In genomic region chr16:48405907-48406306, GRCh38 we compare ENCODE assay signal across 15 cellular contexts.
"Had no signal": no experiment of that assay in that cellular context is flagged by ENCODE, and none has a peak within 500 bp of the region (broad histone marks: within the 10 kb centered on the region; RNA-seq: fewer than 3 reads in every experiment).

No MANE protein-coding gene starts in this region.

- H3K9ac ChIP-seq: neural progenitor cell had no signal

- DNase-seq: activated naive CD4-positive, alpha-beta T cell treated with anti-CD3 and anti-CD28 coated beads for 36 hours; dorsolateral prefrontal cortex; heart right ventricle; ovary; stimulated activated CD4-positive, alpha-beta T cell treated with anti-CD3 and anti-CD28 coated beads, Interleukin-12 subunit alpha, Interleukin-12 subunit beta, amount 100 ng/mL, for 4 hours; stimulated activated CD4-positive, alpha-beta T cell treated with anti-CD3 and anti-CD28 coated beads, Interleukin-2, amount 100 ng/mL, for 24 hours; T-helper 1 cell; T1000; thyroid gland had no signal

- H3K4me3 ChIP-seq: dorsolateral prefrontal cortex, gastroesophageal sphincter, heart right ventricle, neural progenitor cell, ovary, thyroid gland, vagina had no signal

- H3K4me1 Mint-ChIP-seq: neural progenitor cell had no signal

- H3K9me3 Mint-ChIP-seq: activated naive CD4-positive, alpha-beta T cell treated with anti-CD3 and anti-CD28 coated beads for 36 hours; neural progenitor cell had no signal

- H3K27ac Mint-ChIP-seq: activated naive CD4-positive, alpha-beta T cell treated with anti-CD3 and anti-CD28 coated beads for 36 hours; neural progenitor cell had no signal

- H3K27me3 ChIP-seq: dorsolateral prefrontal cortex, gastroesophageal sphincter, heart right ventricle, neural progenitor cell, ovary, thyroid gland, vagina had no signal

- H3K27ac ChIP-seq: dorsolateral prefrontal cortex, gastroesophageal sphincter, heart right ventricle, neural progenitor cell, ovary, thyroid gland, vagina had no signal

- ATAC-seq: activated CD4-positive, CD25-positive, alpha-beta regulatory T cell treated with anti-CD3 and anti-CD28 coated beads, Interleukin-2, amount 50 U/mL, for 24 hours; gastroesophageal sphincter; heart right ventricle had no signal

- H3K4me3 Mint-ChIP-seq: activated naive CD4-positive, alpha-beta T cell treated with anti-CD3 and anti-CD28 coated beads for 36 hours; neural progenitor cell had no signal

- H3K4me1 ChIP-seq: gastroesophageal sphincter, vagina had no signal

- H3K36me3 Mint-ChIP-seq: neural progenitor cell had no signal

- H3K9me3 ChIP-seq: gastroesophageal sphincter, heart right ventricle, ovary, thyroid gland, vagina had no signal

- FAIRE-seq: astrocyte, islet of Langerhans had no signal

- H3K36me3 ChIP-seq: gastroesophageal sphincter, heart right ventricle, neural progenitor cell, ovary, thyroid gland, vagina had no signal
